9 cellular contexts compared by ENCODE assay signal in genomic region chr6:53862517-53863457, GRCh38.
DNase-seq lines count a peak whose midpoint lies in the region; ATAC-seq and TF ChIP-seq lines count a peak whose summit lies in the region.
"Had no signal": no experiment of that assay in that cellular context is flagged by ENCODE, and none has a peak within 500 bp of the region (broad histone marks: within the 10 kb centered on the region; RNA-seq: fewer than 3 reads in every experiment).

No MANE protein-coding gene starts in this region.

- intact Hi-C loops in left colon (cut with DNase I, micrococcal nuclease) (no loop called here), body of pancreas (cut with DNase I) (no loop called here)

- in situ Hi-C loops in brain microvascular endothelial cell (cut with HindIII; ENCODE audit: low pct_ligation_motif_present, low sequenced_read_pairs): no loop called here

- H3K36me3 Mint-ChIP-seq in HFFc6 (ENCODE audit: low read depth): no peaks in the 10 kb centered on the region; the same call in 1 of the 2 replicates

- H3K4me3 Mint-ChIP-seq in HFFc6: peak overlapping the region; percentile 40; the same call in 1 of the 2 replicates
- H3K4me3 Mint-ChIP-seq: activated CD8-positive, alpha-beta T cell treated with anti-CD3 and anti-CD28 coated beads, Interleukin-2, amount 10 ng/mL, durations not matched to agents 7 days and 5 days had no signal

- H3K4me1 Mint-ChIP-seq in HFFc6 (ENCODE audit: low read depth): peaks cover 40% of the 10 kb centered on the region

- no peak overlapping the region for H3K9ac ChIP-seq in stomach smooth muscle (ENCODE audit: low read length in 2 of 2)

- peak; percentile 55 for DNase-seq in HFFc6
- DNase-seq in brain microvascular endothelial cell: peak; percentile 38
- peak; percentile 75 for DNase-seq in inferior parietal cortex (ENCODE audit: extremely low spot score)
- no peak for DNase-seq in NCI-H1436 (lab: John Stamatoyannopoulos, UW)
- DNase-seq in left colon: no peak
- DNase-seq in activated CD4-positive, CD25-positive, alpha-beta regulatory T cell treated with anti-CD3 and anti-CD28 coated beads, Interleukin-2, amount 50 U/mL, for 72 hours: no peak
- no peak for DNase-seq in body of pancreas
- DNase-seq: activated CD8-positive, alpha-beta T cell treated with anti-CD3 and anti-CD28 coated beads, Interleukin-2, amount 10 ng/mL, durations not matched to agents 7 days and 5 days had no signal

- H3K27ac Mint-ChIP-seq in HFFc6: peak overlapping the region; percentile 49
- H3K27ac Mint-ChIP-seq: activated CD8-positive, alpha-beta T cell treated with anti-CD3 and anti-CD28 coated beads, Interleukin-2, amount 10 ng/mL, durations not matched to agents 7 days and 5 days had no signal

- no peaks in the 10 kb centered on the region for H3K9me3 Mint-ChIP-seq in HFFc6

- H3K27me3 Mint-ChIP-seq in HFFc6 (ENCODE audit: insufficient read depth): no peaks in the 10 kb centered on the region

- H3K4me1 ChIP-seq in stomach smooth muscle (ENCODE audit: control insufficient read depth, insufficient read depth, low read length): peaks cover 8% of the 10 kb centered on the region
- peaks cover 22% of the 10 kb centered on the region for H3K4me1 ChIP-seq in body of pancreas

- TF ChIP-seq CTCF in HFFc6 (IDR thresholded peaks at IDR 0.05) (peak; percentile 35), brain microvascular endothelial cell (IDR thresholded peaks at IDR 0.05; ENCODE audit: low read depth, low read length, missing control alignments) (no peak), body of pancreas (IDR thresholded peaks at IDR 0.05) (no peak)

- ATAC-seq in left colon: no peak
- ATAC-seq in body of pancreas: no peak
- ATAC-seq: activated CD8-positive, alpha-beta T cell treated with anti-CD3 and anti-CD28 coated beads, Interleukin-2, amount 10 ng/mL, durations not matched to agents 7 days and 5 days had no signal

- WGBS in body of pancreas, 2 donors: 69 to 73% methylated on average over 9 of the region's 9 CpGs

- no peak overlapping the region for H3K4me3 ChIP-seq in brain microvascular endothelial cell (ENCODE audit: low read depth, low read length)
- H3K4me3 ChIP-seq in stomach smooth muscle (ENCODE audit: low read length in 2 of 2): no peak overlapping the region
- H3K4me3 ChIP-seq in body of pancreas: no peak overlapping the region

- H3K36me3 ChIP-seq in brain microvascular endothelial cell (replicated peaks) (no peaks in the 10 kb centered on the region), stomach smooth muscle (ENCODE audit: control insufficient read depth in 2 of 2, insufficient read depth in 2 of 2, low read length in 2 of 2) (no peaks in the 10 kb centered on the region), body of pancreas (replicated peaks in 1 of 2; ENCODE audit: insufficient read depth in 1 of 2, low read depth in 2 of 2) (no peaks in the 10 kb centered on the region)

- no peak for TF ChIP-seq POLR2A in body of pancreas (IDR thresholded peaks at IDR 0.05)

- H3K27me3 ChIP-seq in brain microvascular endothelial cell (replicated peaks) (no peaks in the 10 kb centered on the region), stomach smooth muscle (ENCODE audit: control insufficient read depth in 1 of 2, insufficient read depth in 2 of 2, low read length in 2 of 2) (no peaks in the 10 kb centered on the region), body of pancreas (no peaks in the 10 kb centered on the region)

- H3K9me3 ChIP-seq in stomach smooth muscle (ENCODE audit: control insufficient read depth in 2 of 2, low read length in 2 of 2): no peaks in the 10 kb centered on the region
- no peaks in the 10 kb centered on the region for H3K9me3 ChIP-seq in body of pancreas

- H3K27ac ChIP-seq in brain microvascular endothelial cell: no peak overlapping the region
- H3K27ac ChIP-seq in stomach smooth muscle (ENCODE audit: low read length): peak overlapping the region; percentile 31
- H3K27ac ChIP-seq in body of pancreas: no peak overlapping the region

Comparison
In these comparisons a context has a peak if more than half of its experiments do, and no peak if none do; other contexts are left out.
1. DNase-seq: peak in HFFc6 (single experiment), brain microvascular endothelial cell (single experiment) and inferior parietal cortex (single experiment); none in NCI-H1436 (single experiment), left colon (0 of 2), activated CD4-positive, CD25-positive, alpha-beta regulatory T cell treated with anti-CD3 and anti-CD28 coated beads, Interleukin-2, amount 50 U/mL, for 72 hours (single experiment) and body of pancreas (0 of 4).